Comparison of ENCODE assay signal across 1 cellular context in the genomic region with DNA sequence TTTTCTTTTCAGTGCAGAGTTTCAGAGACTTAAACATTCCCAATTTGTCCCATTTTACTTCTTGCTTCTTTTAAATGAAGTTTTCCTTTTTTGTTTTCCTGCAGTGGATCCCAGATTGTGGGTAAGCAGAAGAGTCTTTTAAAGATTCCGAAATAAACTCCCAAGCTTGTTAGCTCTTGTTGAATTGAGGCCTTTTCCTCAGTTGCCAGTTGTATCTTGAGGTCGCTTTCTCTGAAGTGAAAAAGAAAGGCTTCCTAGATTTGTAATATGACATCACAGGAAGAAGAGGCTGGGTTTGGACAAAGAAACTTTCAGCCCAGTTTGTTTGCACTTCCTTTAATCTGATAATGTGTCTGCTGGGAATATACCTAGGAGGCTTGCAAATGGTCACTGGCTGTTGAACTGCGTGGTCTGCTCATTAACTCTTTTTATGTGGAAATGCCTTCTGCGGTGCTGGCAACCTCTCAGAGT.
TF ChIP-seq lines count a peak whose summit lies in the region.

A gene with protein sequence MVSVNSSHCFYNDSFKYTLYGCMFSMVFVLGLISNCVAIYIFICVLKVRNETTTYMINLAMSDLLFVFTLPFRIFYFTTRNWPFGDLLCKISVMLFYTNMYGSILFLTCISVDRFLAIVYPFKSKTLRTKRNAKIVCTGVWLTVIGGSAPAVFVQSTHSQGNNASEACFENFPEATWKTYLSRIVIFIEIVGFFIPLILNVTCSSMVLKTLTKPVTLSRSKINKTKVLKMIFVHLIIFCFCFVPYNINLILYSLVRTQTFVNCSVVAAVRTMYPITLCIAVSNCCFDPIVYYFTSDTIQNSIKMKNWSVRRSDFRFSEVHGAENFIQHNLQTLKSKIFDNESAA (minus strand): TSS at position 233 of the 471 bp plus-strand sequence. CDS start 690 bp downstream, outside the sequence.

TF ChIP-seq in HepG2, 621 proteins besides CTCF, POLR2A, EP300 and RAD21 (continued from another document and continues in another):
- TF ChIP-seq, protein P1, sequence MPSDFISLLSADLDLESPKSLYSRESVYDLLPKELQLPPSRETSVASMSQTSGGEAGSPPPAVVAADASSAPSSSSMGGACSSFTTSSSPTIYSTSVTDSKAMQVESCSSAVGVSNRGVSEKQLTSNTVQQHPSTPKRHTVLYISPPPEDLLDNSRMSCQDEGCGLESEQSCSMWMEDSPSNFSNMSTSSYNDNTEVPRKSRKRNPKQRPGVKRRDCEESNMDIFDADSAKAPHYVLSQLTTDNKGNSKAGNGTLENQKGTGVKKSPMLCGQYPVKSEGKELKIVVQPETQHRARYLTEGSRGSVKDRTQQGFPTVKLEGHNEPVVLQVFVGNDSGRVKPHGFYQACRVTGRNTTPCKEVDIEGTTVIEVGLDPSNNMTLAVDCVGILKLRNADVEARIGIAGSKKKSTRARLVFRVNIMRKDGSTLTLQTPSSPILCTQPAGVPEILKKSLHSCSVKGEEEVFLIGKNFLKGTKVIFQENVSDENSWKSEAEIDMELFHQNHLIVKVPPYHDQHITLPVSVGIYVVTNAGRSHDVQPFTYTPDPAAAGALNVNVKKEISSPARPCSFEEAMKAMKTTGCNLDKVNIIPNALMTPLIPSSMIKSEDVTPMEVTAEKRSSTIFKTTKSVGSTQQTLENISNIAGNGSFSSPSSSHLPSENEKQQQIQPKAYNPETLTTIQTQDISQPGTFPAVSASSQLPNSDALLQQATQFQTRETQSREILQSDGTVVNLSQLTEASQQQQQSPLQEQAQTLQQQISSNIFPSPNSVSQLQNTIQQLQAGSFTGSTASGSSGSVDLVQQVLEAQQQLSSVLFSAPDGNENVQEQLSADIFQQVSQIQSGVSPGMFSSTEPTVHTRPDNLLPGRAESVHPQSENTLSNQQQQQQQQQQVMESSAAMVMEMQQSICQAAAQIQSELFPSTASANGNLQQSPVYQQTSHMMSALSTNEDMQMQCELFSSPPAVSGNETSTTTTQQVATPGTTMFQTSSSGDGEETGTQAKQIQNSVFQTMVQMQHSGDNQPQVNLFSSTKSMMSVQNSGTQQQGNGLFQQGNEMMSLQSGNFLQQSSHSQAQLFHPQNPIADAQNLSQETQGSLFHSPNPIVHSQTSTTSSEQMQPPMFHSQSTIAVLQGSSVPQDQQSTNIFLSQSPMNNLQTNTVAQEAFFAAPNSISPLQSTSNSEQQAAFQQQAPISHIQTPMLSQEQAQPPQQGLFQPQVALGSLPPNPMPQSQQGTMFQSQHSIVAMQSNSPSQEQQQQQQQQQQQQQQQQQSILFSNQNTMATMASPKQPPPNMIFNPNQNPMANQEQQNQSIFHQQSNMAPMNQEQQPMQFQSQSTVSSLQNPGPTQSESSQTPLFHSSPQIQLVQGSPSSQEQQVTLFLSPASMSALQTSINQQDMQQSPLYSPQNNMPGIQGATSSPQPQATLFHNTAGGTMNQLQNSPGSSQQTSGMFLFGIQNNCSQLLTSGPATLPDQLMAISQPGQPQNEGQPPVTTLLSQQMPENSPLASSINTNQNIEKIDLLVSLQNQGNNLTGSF (CRISPR knock-in tag; IDR thresholded peaks at IDR 0.05) = no peak
- TF ChIP-seq KAT2B (IDR thresholded peaks at IDR 0.05; ENCODE audit: borderline replicate concordance, low read depth, low read length) = no peak
- TF ChIP-seq GABPB1 (CRISPR knock-in tag; IDR thresholded peaks at IDR 0.05) = peak; percentile 56; the same call in 1 of the 2 replicates
- TF ChIP-seq, protein P2, sequence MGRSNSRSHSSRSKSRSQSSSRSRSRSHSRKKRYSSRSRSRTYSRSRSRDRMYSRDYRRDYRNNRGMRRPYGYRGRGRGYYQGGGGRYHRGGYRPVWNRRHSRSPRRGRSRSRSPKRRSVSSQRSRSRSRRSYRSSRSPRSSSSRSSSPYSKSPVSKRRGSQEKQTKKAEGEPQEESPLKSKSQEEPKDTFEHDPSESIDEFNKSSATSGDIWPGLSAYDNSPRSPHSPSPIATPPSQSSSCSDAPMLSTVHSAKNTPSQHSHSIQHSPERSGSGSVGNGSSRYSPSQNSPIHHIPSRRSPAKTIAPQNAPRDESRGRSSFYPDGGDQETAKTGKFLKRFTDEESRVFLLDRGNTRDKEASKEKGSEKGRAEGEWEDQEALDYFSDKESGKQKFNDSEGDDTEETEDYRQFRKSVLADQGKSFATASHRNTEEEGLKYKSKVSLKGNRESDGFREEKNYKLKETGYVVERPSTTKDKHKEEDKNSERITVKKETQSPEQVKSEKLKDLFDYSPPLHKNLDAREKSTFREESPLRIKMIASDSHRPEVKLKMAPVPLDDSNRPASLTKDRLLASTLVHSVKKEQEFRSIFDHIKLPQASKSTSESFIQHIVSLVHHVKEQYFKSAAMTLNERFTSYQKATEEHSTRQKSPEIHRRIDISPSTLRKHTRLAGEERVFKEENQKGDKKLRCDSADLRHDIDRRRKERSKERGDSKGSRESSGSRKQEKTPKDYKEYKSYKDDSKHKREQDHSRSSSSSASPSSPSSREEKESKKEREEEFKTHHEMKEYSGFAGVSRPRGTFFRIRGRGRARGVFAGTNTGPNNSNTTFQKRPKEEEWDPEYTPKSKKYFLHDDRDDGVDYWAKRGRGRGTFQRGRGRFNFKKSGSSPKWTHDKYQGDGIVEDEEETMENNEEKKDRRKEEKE (IDR thresholded peaks at IDR 0.05) = no peak
- TF ChIP-seq, protein P3, sequence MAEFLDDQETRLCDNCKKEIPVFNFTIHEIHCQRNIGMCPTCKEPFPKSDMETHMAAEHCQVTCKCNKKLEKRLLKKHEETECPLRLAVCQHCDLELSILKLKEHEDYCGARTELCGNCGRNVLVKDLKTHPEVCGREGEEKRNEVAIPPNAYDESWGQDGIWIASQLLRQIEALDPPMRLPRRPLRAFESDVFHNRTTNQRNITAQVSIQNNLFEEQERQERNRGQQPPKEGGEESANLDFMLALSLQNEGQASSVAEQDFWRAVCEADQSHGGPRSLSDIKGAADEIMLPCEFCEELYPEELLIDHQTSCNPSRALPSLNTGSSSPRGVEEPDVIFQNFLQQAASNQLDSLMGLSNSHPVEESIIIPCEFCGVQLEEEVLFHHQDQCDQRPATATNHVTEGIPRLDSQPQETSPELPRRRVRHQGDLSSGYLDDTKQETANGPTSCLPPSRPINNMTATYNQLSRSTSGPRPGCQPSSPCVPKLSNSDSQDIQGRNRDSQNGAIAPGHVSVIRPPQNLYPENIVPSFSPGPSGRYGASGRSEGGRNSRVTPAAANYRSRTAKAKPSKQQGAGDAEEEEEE (CRISPR knock-in tag; IDR thresholded peaks at IDR 0.05; ENCODE audit: borderline replicate concordance) = no peak
- TF ChIP-seq, protein P4, sequence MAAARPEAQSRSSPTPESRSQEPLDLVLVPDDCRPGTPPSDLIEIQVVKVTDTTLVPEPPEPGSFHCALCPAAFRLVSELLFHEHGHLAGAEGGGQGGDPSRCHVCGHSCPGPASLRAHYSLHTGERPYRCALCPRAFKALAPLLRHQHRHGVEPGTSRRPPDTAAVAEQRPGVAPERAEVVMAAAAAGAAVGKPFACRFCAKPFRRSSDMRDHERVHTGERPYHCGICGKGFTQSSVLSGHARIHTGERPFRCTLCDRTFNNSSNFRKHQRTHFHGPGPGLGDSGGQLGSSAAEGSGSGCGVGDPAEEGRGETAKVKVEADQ (CRISPR knock-in tag; IDR thresholded peaks at IDR 0.05; ENCODE audit: borderline replicate concordance) = no peak
- TF ChIP-seq, protein P5, sequence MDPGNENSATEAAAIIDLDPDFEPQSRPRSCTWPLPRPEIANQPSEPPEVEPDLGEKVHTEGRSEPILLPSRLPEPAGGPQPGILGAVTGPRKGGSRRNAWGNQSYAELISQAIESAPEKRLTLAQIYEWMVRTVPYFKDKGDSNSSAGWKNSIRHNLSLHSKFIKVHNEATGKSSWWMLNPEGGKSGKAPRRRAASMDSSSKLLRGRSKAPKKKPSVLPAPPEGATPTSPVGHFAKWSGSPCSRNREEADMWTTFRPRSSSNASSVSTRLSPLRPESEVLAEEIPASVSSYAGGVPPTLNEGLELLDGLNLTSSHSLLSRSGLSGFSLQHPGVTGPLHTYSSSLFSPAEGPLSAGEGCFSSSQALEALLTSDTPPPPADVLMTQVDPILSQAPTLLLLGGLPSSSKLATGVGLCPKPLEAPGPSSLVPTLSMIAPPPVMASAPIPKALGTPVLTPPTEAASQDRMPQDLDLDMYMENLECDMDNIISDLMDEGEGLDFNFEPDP (CRISPR knock-in tag; conservative IDR thresholded peaks at IDR 0.05) = no peak
- no peak for TF ChIP-seq MXI1 (IDR thresholded peaks at IDR 0.05; ENCODE audit: borderline replicate concordance, low read depth, low read length)
- TF ChIP-seq, protein P6, sequence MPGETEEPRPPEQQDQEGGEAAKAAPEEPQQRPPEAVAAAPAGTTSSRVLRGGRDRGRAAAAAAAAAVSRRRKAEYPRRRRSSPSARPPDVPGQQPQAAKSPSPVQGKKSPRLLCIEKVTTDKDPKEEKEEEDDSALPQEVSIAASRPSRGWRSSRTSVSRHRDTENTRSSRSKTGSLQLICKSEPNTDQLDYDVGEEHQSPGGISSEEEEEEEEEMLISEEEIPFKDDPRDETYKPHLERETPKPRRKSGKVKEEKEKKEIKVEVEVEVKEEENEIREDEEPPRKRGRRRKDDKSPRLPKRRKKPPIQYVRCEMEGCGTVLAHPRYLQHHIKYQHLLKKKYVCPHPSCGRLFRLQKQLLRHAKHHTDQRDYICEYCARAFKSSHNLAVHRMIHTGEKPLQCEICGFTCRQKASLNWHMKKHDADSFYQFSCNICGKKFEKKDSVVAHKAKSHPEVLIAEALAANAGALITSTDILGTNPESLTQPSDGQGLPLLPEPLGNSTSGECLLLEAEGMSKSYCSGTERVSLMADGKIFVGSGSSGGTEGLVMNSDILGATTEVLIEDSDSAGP (CRISPR knock-in tag; IDR thresholded peaks at IDR 0.05; ENCODE audit: borderline replicate concordance) = no peak
- TF ChIP-seq CREB1 (IDR thresholded peaks at IDR 0.05) = peak; percentile 76
- TF ChIP-seq CREB1 (CRISPR knock-in tag; IDR thresholded peaks at IDR 0.05) = peak; percentile 87
- no peak for TF ChIP-seq ZNF713 (CRISPR knock-in tag; IDR thresholded peaks at IDR 0.05)
- peak; percentile 43; the same call in 1 of the 2 replicates for TF ChIP-seq HDAC2 (CRISPR knock-in tag; IDR thresholded peaks at IDR 0.05)
- TF ChIP-seq, protein P7, sequence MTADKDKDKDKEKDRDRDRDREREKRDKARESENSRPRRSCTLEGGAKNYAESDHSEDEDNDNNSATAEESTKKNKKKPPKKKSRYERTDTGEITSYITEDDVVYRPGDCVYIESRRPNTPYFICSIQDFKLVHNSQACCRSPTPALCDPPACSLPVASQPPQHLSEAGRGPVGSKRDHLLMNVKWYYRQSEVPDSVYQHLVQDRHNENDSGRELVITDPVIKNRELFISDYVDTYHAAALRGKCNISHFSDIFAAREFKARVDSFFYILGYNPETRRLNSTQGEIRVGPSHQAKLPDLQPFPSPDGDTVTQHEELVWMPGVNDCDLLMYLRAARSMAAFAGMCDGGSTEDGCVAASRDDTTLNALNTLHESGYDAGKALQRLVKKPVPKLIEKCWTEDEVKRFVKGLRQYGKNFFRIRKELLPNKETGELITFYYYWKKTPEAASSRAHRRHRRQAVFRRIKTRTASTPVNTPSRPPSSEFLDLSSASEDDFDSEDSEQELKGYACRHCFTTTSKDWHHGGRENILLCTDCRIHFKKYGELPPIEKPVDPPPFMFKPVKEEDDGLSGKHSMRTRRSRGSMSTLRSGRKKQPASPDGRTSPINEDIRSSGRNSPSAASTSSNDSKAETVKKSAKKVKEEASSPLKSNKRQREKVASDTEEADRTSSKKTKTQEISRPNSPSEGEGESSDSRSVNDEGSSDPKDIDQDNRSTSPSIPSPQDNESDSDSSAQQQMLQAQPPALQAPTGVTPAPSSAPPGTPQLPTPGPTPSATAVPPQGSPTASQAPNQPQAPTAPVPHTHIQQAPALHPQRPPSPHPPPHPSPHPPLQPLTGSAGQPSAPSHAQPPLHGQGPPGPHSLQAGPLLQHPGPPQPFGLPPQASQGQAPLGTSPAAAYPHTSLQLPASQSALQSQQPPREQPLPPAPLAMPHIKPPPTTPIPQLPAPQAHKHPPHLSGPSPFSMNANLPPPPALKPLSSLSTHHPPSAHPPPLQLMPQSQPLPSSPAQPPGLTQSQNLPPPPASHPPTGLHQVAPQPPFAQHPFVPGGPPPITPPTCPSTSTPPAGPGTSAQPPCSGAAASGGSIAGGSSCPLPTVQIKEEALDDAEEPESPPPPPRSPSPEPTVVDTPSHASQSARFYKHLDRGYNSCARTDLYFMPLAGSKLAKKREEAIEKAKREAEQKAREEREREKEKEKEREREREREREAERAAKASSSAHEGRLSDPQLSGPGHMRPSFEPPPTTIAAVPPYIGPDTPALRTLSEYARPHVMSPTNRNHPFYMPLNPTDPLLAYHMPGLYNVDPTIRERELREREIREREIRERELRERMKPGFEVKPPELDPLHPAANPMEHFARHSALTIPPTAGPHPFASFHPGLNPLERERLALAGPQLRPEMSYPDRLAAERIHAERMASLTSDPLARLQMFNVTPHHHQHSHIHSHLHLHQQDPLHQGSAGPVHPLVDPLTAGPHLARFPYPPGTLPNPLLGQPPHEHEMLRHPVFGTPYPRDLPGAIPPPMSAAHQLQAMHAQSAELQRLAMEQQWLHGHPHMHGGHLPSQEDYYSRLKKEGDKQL (CRISPR knock-in tag; IDR thresholded peaks at IDR 0.05; ENCODE audit: low read depth) = peak; percentile 58; the same call in 1 of the 2 replicates
- peak; percentile 65; the same call in 1 of the 2 replicates for TF ChIP-seq SIX4 (CRISPR knock-in tag; IDR thresholded peaks at IDR 0.05)
- TF ChIP-seq, protein P8, sequence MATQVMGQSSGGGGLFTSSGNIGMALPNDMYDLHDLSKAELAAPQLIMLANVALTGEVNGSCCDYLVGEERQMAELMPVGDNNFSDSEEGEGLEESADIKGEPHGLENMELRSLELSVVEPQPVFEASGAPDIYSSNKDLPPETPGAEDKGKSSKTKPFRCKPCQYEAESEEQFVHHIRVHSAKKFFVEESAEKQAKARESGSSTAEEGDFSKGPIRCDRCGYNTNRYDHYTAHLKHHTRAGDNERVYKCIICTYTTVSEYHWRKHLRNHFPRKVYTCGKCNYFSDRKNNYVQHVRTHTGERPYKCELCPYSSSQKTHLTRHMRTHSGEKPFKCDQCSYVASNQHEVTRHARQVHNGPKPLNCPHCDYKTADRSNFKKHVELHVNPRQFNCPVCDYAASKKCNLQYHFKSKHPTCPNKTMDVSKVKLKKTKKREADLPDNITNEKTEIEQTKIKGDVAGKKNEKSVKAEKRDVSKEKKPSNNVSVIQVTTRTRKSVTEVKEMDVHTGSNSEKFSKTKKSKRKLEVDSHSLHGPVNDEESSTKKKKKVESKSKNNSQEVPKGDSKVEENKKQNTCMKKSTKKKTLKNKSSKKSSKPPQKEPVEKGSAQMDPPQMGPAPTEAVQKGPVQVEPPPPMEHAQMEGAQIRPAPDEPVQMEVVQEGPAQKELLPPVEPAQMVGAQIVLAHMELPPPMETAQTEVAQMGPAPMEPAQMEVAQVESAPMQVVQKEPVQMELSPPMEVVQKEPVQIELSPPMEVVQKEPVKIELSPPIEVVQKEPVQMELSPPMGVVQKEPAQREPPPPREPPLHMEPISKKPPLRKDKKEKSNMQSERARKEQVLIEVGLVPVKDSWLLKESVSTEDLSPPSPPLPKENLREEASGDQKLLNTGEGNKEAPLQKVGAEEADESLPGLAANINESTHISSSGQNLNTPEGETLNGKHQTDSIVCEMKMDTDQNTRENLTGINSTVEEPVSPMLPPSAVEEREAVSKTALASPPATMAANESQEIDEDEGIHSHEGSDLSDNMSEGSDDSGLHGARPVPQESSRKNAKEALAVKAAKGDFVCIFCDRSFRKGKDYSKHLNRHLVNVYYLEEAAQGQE (IDR thresholded peaks at IDR 0.05; ENCODE audit: borderline replicate concordance in 1 of 2, low read depth in 1 of 2, low read length in 2 of 2) = no peak; a peak in 1 of 4 replicates
- peak; percentile 45 for TF ChIP-seq MED8 (CRISPR knock-in tag; IDR thresholded peaks at IDR 0.05; ENCODE audit: insufficient replicate concordance)
